Comparison of ENCODE assay signal across 35 cellular contexts in genomic region chr1:181263444-181263843, GRCh38.
"Had no signal": no experiment of that assay in that cellular context is flagged by ENCODE, and none has a peak within 500 bp of the region (broad histone marks: within the 10 kb centered on the region; RNA-seq: fewer than 3 reads in every experiment).

No MANE protein-coding gene starts in this region.

- DNase-seq: activated CD4-positive, alpha-beta memory T cell treated with anti-CD3 and anti-CD28 coated beads for 36 hours; activated CD4-positive, alpha-beta T cell treated with anti-CD3 and anti-CD28 coated beads for 36 hours; activated CD4-positive, alpha-beta T cell treated with anti-CD3 and anti-CD28 coated beads, Interleukin-2, amount 10 ng/mL, durations not matched to agents 24 days and 14 days; activated CD4-positive, CD25-positive, alpha-beta regulatory T cell; activated CD4-positive, CD25-positive, alpha-beta regulatory T cell treated with anti-CD3 and anti-CD28 coated beads, Interleukin-2, amount 50 U/mL, for 72 hours; activated CD8-positive, alpha-beta memory T cell treated with anti-CD3 and anti-CD28 coated beads, Interleukin-2, amount 10 ng/mL, durations not matched to agents 7 days and 5 days; activated CD8-positive, alpha-beta memory T cell treated with anti-CD3 and anti-CD28 coated beads, Interleukin-2, amount 50 U/mL, for 4 hours; activated CD8-positive, alpha-beta T cell treated with anti-CD3 and anti-CD28 coated beads, Interleukin-2, amount 10 ng/mL, durations not matched to agents 7 days and 5 days; activated effector memory CD4-positive, alpha-beta T cell treated with anti-CD3 and anti-CD28 coated beads, Interleukin-2, amount 50 U/mL, for 16 hours; activated naive CD4-positive, alpha-beta T cell treated with anti-CD3 and anti-CD28 coated beads for 36 hours; activated naive CD8-positive, alpha-beta T cell treated with anti-CD3 and anti-CD28 coated beads for 36 hours; activated naive CD8-positive, alpha-beta T cell treated with anti-CD3 and anti-CD28 coated beads, Interleukin-2, amount 50 U/mL, for 24 hours; activated T-cell treated with anti-CD3 and anti-CD28 coated beads, Interleukin-2, amount 50 U/mL, for 1 hour; activated T-cell treated with anti-CD3 and anti-CD28 coated beads, Interleukin-2, amount 50 U/mL, for 48 hours; adrenal gland; amygdala; aorta; body of pancreas; central memory CD4-positive, alpha-beta T cell; dorsolateral prefrontal cortex; effector memory CD4-positive, alpha-beta T cell; endodermal cell; erythroblast; gastrocnemius medialis; glutamatergic neuron; heart left ventricle; T-helper 2 cell had no signal

- H3K9me3 ChIP-seq: adrenal gland, body of pancreas, gastrocnemius medialis had no signal

- H3K27ac ChIP-seq: adrenal gland, body of pancreas, cardiac muscle cell, coronary artery, dorsolateral prefrontal cortex, esophagus muscularis mucosa, foreskin keratinocyte, gastrocnemius medialis, heart left ventricle had no signal

- H3K4me3 ChIP-seq: adrenal gland, body of pancreas, cardiac muscle cell, coronary artery, dorsolateral prefrontal cortex, esophagus muscularis mucosa, gastrocnemius medialis, heart left ventricle had no signal

- H3K36me3 Mint-ChIP-seq: activated CD4-positive, alpha-beta memory T cell treated with anti-CD3 and anti-CD28 coated beads for 36 hours; activated CD8-positive, alpha-beta memory T cell treated with anti-CD3 and anti-CD28 coated beads, Interleukin-2, amount 10 ng/mL, durations not matched to agents 7 days and 5 days; activated naive CD4-positive, alpha-beta T cell treated with anti-CD3 and anti-CD28 coated beads, Interleukin-2, amount 50 U/mL, for 24 hours; activated naive CD8-positive, alpha-beta T cell treated with anti-CD3 and anti-CD28 coated beads for 36 hours had no signal

- H3K36me3 ChIP-seq: adrenal gland, cardiac muscle cell, esophagus muscularis mucosa, gastrocnemius medialis, heart left ventricle had no signal

- H3K27ac Mint-ChIP-seq: activated CD4-positive, alpha-beta memory T cell treated with anti-CD3 and anti-CD28 coated beads for 36 hours; activated CD4-positive, alpha-beta T cell treated with anti-CD3 and anti-CD28 coated beads for 36 hours; activated CD4-positive, alpha-beta T cell treated with anti-CD3 and anti-CD28 coated beads, Interleukin-2, amount 10 ng/mL, durations not matched to agents 24 days and 14 days; activated CD8-positive, alpha-beta memory T cell treated with anti-CD3 and anti-CD28 coated beads, Interleukin-2, amount 10 ng/mL, durations not matched to agents 7 days and 5 days; activated CD8-positive, alpha-beta T cell treated with anti-CD3 and anti-CD28 coated beads, Interleukin-2, amount 10 ng/mL, durations not matched to agents 7 days and 5 days; activated naive CD4-positive, alpha-beta T cell treated with anti-CD3 and anti-CD28 coated beads for 36 hours; activated naive CD4-positive, alpha-beta T cell treated with anti-CD3 and anti-CD28 coated beads, Interleukin-2, amount 50 U/mL, for 24 hours; activated naive CD8-positive, alpha-beta T cell treated with anti-CD3 and anti-CD28 coated beads for 36 hours; activated naive CD8-positive, alpha-beta T cell treated with anti-CD3 and anti-CD28 coated beads, Interleukin-2, amount 50 U/mL, for 24 hours; activated T-helper 1 cell treated with anti-CD3 and anti-CD28 coated beads, Interleukin-12 subunit alpha, Interleukin-12 subunit beta, Interleukin-2, Interleukin-4 antibody, amounts not matched to agents 30 ng/mL and 10 ng/mL and 1 ng/mL, durations not matched to agents 14 hours and 24 hours and 36 hours; activated T-helper 2 cell treated with anti-CD3 and anti-CD28 coated beads, Interferon-gamma antibody, Interleukin-2, Interleukin-4, amounts not matched to agents 10 μg/mL and 5 μg/mL and 100 μg/mL, durations not matched to agents 14 hours and 24 hours and 36 hours; dendritic cell treated with granulocyte-macrophage colony-stimulating factor and Interleukin-4, amounts not matched to agents 40 ng/mL and 50 ng/mL, for 4 days; endodermal cell had no signal

- H3K4me1 Mint-ChIP-seq: activated CD4-positive, alpha-beta T cell treated with anti-CD3 and anti-CD28 coated beads for 36 hours; activated CD4-positive, alpha-beta T cell treated with anti-CD3 and anti-CD28 coated beads, Interleukin-2, amount 10 ng/mL, durations not matched to agents 24 days and 14 days; activated CD8-positive, alpha-beta memory T cell treated with anti-CD3 and anti-CD28 coated beads, Interleukin-2, amount 10 ng/mL, durations not matched to agents 7 days and 5 days; activated naive CD4-positive, alpha-beta T cell treated with anti-CD3 and anti-CD28 coated beads, Interleukin-2, amount 50 U/mL, for 24 hours; activated naive CD8-positive, alpha-beta T cell treated with anti-CD3 and anti-CD28 coated beads for 36 hours; activated naive CD8-positive, alpha-beta T cell treated with anti-CD3 and anti-CD28 coated beads, Interleukin-2, amount 50 U/mL, for 24 hours; endodermal cell had no signal

- H3K27me3 Mint-ChIP-seq: activated CD4-positive, alpha-beta T cell treated with anti-CD3 and anti-CD28 coated beads for 36 hours; activated naive CD4-positive, alpha-beta T cell treated with anti-CD3 and anti-CD28 coated beads, Interleukin-2, amount 50 U/mL, for 24 hours; activated naive CD8-positive, alpha-beta T cell treated with anti-CD3 and anti-CD28 coated beads, Interleukin-2, amount 50 U/mL, for 24 hours had no signal

- H3K4me3 Mint-ChIP-seq: activated CD4-positive, alpha-beta memory T cell treated with anti-CD3 and anti-CD28 coated beads for 36 hours; activated CD4-positive, alpha-beta T cell treated with anti-CD3 and anti-CD28 coated beads for 36 hours; activated CD4-positive, alpha-beta T cell treated with anti-CD3 and anti-CD28 coated beads, Interleukin-2, amount 10 ng/mL, durations not matched to agents 24 days and 14 days; activated CD8-positive, alpha-beta memory T cell treated with anti-CD3 and anti-CD28 coated beads, Interleukin-2, amount 10 ng/mL, durations not matched to agents 7 days and 5 days; activated CD8-positive, alpha-beta T cell treated with anti-CD3 and anti-CD28 coated beads, Interleukin-2, amount 10 ng/mL, durations not matched to agents 7 days and 5 days; activated naive CD4-positive, alpha-beta T cell treated with anti-CD3 and anti-CD28 coated beads for 36 hours; activated naive CD4-positive, alpha-beta T cell treated with anti-CD3 and anti-CD28 coated beads, Interleukin-2, amount 50 U/mL, for 24 hours; activated naive CD8-positive, alpha-beta T cell treated with anti-CD3 and anti-CD28 coated beads for 36 hours; activated naive CD8-positive, alpha-beta T cell treated with anti-CD3 and anti-CD28 coated beads, Interleukin-2, amount 50 U/mL, for 24 hours; activated T-helper 1 cell treated with anti-CD3 and anti-CD28 coated beads, Interleukin-12 subunit alpha, Interleukin-12 subunit beta, Interleukin-2, Interleukin-4 antibody, amounts not matched to agents 30 ng/mL and 10 ng/mL and 1 ng/mL, durations not matched to agents 14 hours and 24 hours and 36 hours; dendritic cell treated with granulocyte-macrophage colony-stimulating factor and Interleukin-4, amounts not matched to agents 40 ng/mL and 50 ng/mL, for 4 days; endodermal cell had no signal

- H3K9me3 Mint-ChIP-seq: activated CD4-positive, alpha-beta memory T cell treated with anti-CD3 and anti-CD28 coated beads for 36 hours; activated CD4-positive, alpha-beta T cell treated with anti-CD3 and anti-CD28 coated beads, Interleukin-2, amount 10 ng/mL, durations not matched to agents 24 days and 14 days; activated naive CD4-positive, alpha-beta T cell treated with anti-CD3 and anti-CD28 coated beads, Interleukin-2, amount 50 U/mL, for 24 hours; activated naive CD8-positive, alpha-beta T cell treated with anti-CD3 and anti-CD28 coated beads, Interleukin-2, amount 50 U/mL, for 24 hours; activated T-helper 1 cell treated with anti-CD3 and anti-CD28 coated beads, Interleukin-12 subunit alpha, Interleukin-12 subunit beta, Interleukin-2, Interleukin-4 antibody, amounts not matched to agents 30 ng/mL and 10 ng/mL and 1 ng/mL, durations not matched to agents 14 hours and 24 hours and 36 hours; activated T-helper 2 cell treated with anti-CD3 and anti-CD28 coated beads, Interferon-gamma antibody, Interleukin-2, Interleukin-4, amounts not matched to agents 10 μg/mL and 5 μg/mL and 100 μg/mL, durations not matched to agents 14 hours and 24 hours and 36 hours; dendritic cell treated with granulocyte-macrophage colony-stimulating factor and Interleukin-4, amounts not matched to agents 40 ng/mL and 50 ng/mL, for 4 days had no signal

- H3K27me3 ChIP-seq: adrenal gland, body of pancreas, gastrocnemius medialis had no signal

- H3K4me1 ChIP-seq: adrenal gland, body of pancreas, esophagus muscularis mucosa, foreskin keratinocyte, gastrocnemius medialis, heart left ventricle had no signal
